8 cellular contexts compared by ENCODE assay signal in genomic region chr18:3262234-3263171, GRCh38. TPM values are rescaled to one million over a fixed set of nuclear protein-coding genes. Genes with fewer than 3 reads are reported as not detected.
DNase-seq lines count a peak whose midpoint lies in the region; ATAC-seq and TF ChIP-seq lines count a peak whose summit lies in the region.

No MANE protein-coding gene starts in this region.

- intact Hi-C loops in natural killer cell (cut with micrococcal nuclease) = loop anchor here (1.0 to 5.0 kb wide), 3 partner anchors 15 to 330 kb away; partner anchors contain the start of genes MYL12A and TGIF1

- peaks cover 77% of the 10 kb centered on the region for H3K4me1 Mint-ChIP-seq in activated CD4-positive, alpha-beta T cell treated with anti-CD3 and anti-CD28 coated beads, Interleukin-2, amount 10 ng/mL, durations not matched to agents 7 days and 5 days
- H3K4me1 Mint-ChIP-seq in natural killer cell = peaks cover 83 to 85% of the 10 kb centered on the region in 2 donors

- peak overlapping the region; percentile 86 for H3K4me3 Mint-ChIP-seq in activated CD4-positive, alpha-beta T cell treated with anti-CD3 and anti-CD28 coated beads, Interleukin-2, amount 10 ng/mL, durations not matched to agents 7 days and 5 days
- H3K4me3 Mint-ChIP-seq in natural killer cell = peak overlapping the region; percentile 94

- no peaks in the 10 kb centered on the region for H3K27me3 ChIP-seq in BJ (ENCODE audit: control insufficient read depth, insufficient read depth, low read length)

- DNase-seq in BJ (ENCODE audit: low read depth) (no peak), epithelial cell of proximal tubule (ENCODE audit: low read depth) (no peak), natural killer cell (no peak), HCEC 1CT (no peak), midbrain (lab: John Stamatoyannopoulos, UW) (no peak)
- peak; percentile 46 for DNase-seq in activated CD4-positive, alpha-beta T cell treated with anti-CD3 and anti-CD28 coated beads, Interleukin-2, amount 10 ng/mL, durations not matched to agents 7 days and 5 days

- POLR2A ChIA-PET in BJ (lab: Charles Lee) = interaction anchor here (0.6 to 0.7 kb wide), 2 partner anchors 191 to 689 kb away, joined by 3 read pairs; no protein-coding TSS in a partner anchor
- POLR2A ChIA-PET in activated CD4-positive, alpha-beta T cell treated with anti-CD3 and anti-CD28 coated beads, Interleukin-2, amount 10 ng/mL, durations not matched to agents 7 days and 5 days (lab: Charles Lee) = interaction anchor here (1.4 to 1.5 kb wide), 3 partner anchors 15 to 332 kb away, joined by 3 read pairs; partner anchors contain the start of gene MYL12A

- no peaks in the 10 kb centered on the region for H3K9me3 Mint-ChIP-seq in activated CD4-positive, alpha-beta T cell treated with anti-CD3 and anti-CD28 coated beads, Interleukin-2, amount 10 ng/mL, durations not matched to agents 7 days and 5 days
- H3K9me3 Mint-ChIP-seq in natural killer cell = no peaks in the 10 kb centered on the region

- no peak for TF ChIP-seq CTCF in BJ (IDR thresholded peaks at IDR 0.05; ENCODE audit: insufficient read depth, low read depth, low read length)
- no peak for TF ChIP-seq CTCF in epithelial cell of proximal tubule (conservative IDR thresholded peaks at IDR 0.05; ENCODE audit: low read depth, low read length)
- TF ChIP-seq CTCF in natural killer cell (IDR thresholded peaks at IDR 0.05) = no peak

- peak; percentile 27 for ATAC-seq in GM19463 (IDR thresholded peaks at IDR 0.05; ENCODE audit: unreplicated experiment)
- peak; percentile 13 for ATAC-seq in HG03558 (IDR thresholded peaks at IDR 0.05; ENCODE audit: extremely low read depth, unreplicated experiment)
- ATAC-seq in natural killer cell = peak; percentile 5 to 25 (median 20)

- peaks cover 46% of the 10 kb centered on the region for H3K36me3 Mint-ChIP-seq in activated CD4-positive, alpha-beta T cell treated with anti-CD3 and anti-CD28 coated beads, Interleukin-2, amount 10 ng/mL, durations not matched to agents 7 days and 5 days (ENCODE audit: low read depth)
- peaks cover 12% of the 10 kb centered on the region for H3K36me3 Mint-ChIP-seq in natural killer cell

- peak overlapping the region; percentile 99 for H3K27ac Mint-ChIP-seq in activated CD4-positive, alpha-beta T cell treated with anti-CD3 and anti-CD28 coated beads, Interleukin-2, amount 10 ng/mL, durations not matched to agents 7 days and 5 days
- peak overlapping the region; percentile 88 for H3K27ac Mint-ChIP-seq in natural killer cell

- no peaks in the 10 kb centered on the region for H3K27me3 Mint-ChIP-seq in activated CD4-positive, alpha-beta T cell treated with anti-CD3 and anti-CD28 coated beads, Interleukin-2, amount 10 ng/mL, durations not matched to agents 7 days and 5 days
- H3K27me3 Mint-ChIP-seq in natural killer cell (ENCODE audit: low read depth in 2 of 2) = no peaks in the 10 kb centered on the region

- peaks cover 7% of the 10 kb centered on the region for H3K36me3 ChIP-seq in BJ (ENCODE audit: control insufficient read depth, insufficient read depth, low read length)

- H3K4me3 ChIP-seq in BJ (ENCODE audit: low read depth, low read length) = peak overlapping the region; percentile 70
- H3K4me3 ChIP-seq in epithelial cell of proximal tubule (ENCODE audit: low read depth, low read length) = peak overlapping the region; percentile 68

- CTCF ChIA-PET in BJ (lab: Yijun Ruan, JAX) = interaction anchor here (2.0 kb wide), 1 partner anchor 14 kb away, joined by 4 read pairs; no protein-coding TSS in a partner anchor
- CTCF ChIA-PET in activated CD4-positive, alpha-beta T cell treated with anti-CD3 and anti-CD28 coated beads, Interleukin-2, amount 10 ng/mL, durations not matched to agents 7 days and 5 days (lab: Charles Lee) = interaction anchor here (1.4 to 2.1 kb wide), 5 partner anchors 10 to 404 kb away, joined by 3 to 11 read pairs (median 4); no protein-coding TSS in a partner anchor

RNA-seq across cellular contexts. Expression of gene MYL12B, which starts 0.6 kb away (rescaled TPM):
- 778 and 1,016 TPM in 2 replicates for polyA plus RNA-seq in BJ (2011; rRNA removed)
- 204 and 327 TPM in 2 replicates for polyA minus RNA-seq in BJ (2011; rRNA and poly(A)+ RNA removed)
- 100 to 1,000 TPM; 351 to 395 TPM for total RNA-seq in activated CD4-positive, alpha-beta T cell treated with anti-CD3 and anti-CD28 coated beads, Interleukin-2, amount 10 ng/mL, durations not matched to agents 7 days and 5 days
- 562 and 563 TPM in 2 replicates for total RNA-seq in epithelial cell of proximal tubule
- 100 to 1,000 TPM; 204 to 214 (median 210) TPM for total RNA-seq in natural killer cell

RNA-seq across cellular contexts. Expression of gene MYL12A, which starts 14.9 kb away (rescaled TPM):
- polyA plus RNA-seq in BJ (2011; rRNA removed) = 579 and 1,077 TPM in 2 replicates
- 231 and 424 TPM in 2 replicates for polyA minus RNA-seq in BJ (2011; rRNA and poly(A)+ RNA removed)
- total RNA-seq in activated CD4-positive, alpha-beta T cell treated with anti-CD3 and anti-CD28 coated beads, Interleukin-2, amount 10 ng/mL, durations not matched to agents 7 days and 5 days = 1,000 to 10,000 TPM in 1 of 2 experiments, 100 to 1,000 TPM in 1; 944 to 1,045 TPM
- total RNA-seq in epithelial cell of proximal tubule (755 and 992 TPM in 2 replicates), natural killer cell (100 to 1,000 TPM; 532 to 652 (median 572) TPM)

RNA-seq across cellular contexts. Expression of gene MYOM1, which starts 42.7 kb away (rescaled TPM):
- polyA plus RNA-seq in BJ (2011; rRNA removed) = 0.26 and 0.48 TPM in 2 replicates
- polyA minus RNA-seq in BJ (2011; rRNA and poly(A)+ RNA removed) = 0.10 and 0.43 TPM in 2 replicates
- 1 to 10 TPM in 1 of 2 experiments, under 1 TPM in 1; 0.71 to 2.1 TPM for total RNA-seq in activated CD4-positive, alpha-beta T cell treated with anti-CD3 and anti-CD28 coated beads, Interleukin-2, amount 10 ng/mL, durations not matched to agents 7 days and 5 days
- total RNA-seq in epithelial cell of proximal tubule (0.12 and 0.14 TPM in 2 replicates), natural killer cell (1 to 10 TPM; 1.7 to 5.8 (median 3.0) TPM)
